ENCODE assay signal across 26 cellular contexts in genomic region chr1:209387271-209387968, GRCh38.
A peak's percentile ranks its signal among the peaks of the same experiment; 100 is the strongest.
DNase-seq lines count a peak whose midpoint lies in the region; ATAC-seq and TF ChIP-seq lines count a peak whose summit lies in the region.
"Had no signal": no experiment of that assay in that cellular context is flagged by ENCODE, and none has a peak within 500 bp of the region (broad histone marks: within the 10 kb centered on the region; RNA-seq: fewer than 3 reads in every experiment).

No MANE protein-coding gene starts in this region.

- H2BK15ac ChIP-seq in IMR-90 (ENCODE audit: low read depth, low read length) (peak overlapping the region; percentile 60; the same call in 1 of the 3 replicates), mesenchymal stem cell (ENCODE audit: low read depth, poor library complexity, severe bottlenecking) (no peak overlapping the region)

- no peak for TF ChIP-seq CTCF in IMR-90 (conservative IDR thresholded peaks at IDR 0.05; ENCODE audit: low read depth, low read length)
- TF ChIP-seq CTCF in breast epithelium (IDR thresholded peaks at IDR 0.05), result no peak
- TF ChIP-seq CTCF in CD4-positive, alpha-beta T cell (IDR thresholded peaks at IDR 0.05), result no peak

- ATAC-seq in IMR-90 (ENCODE audit: low read depth) (no peak), sciatic nerve (no peak)
- ATAC-seq in CD4-positive, alpha-beta T cell (ENCODE audit: poor library complexity), result no peak
- ATAC-seq: heart right ventricle, natural killer cell had no signal

- H4K91ac ChIP-seq in IMR-90 (ENCODE audit: insufficient read depth, low read depth, low read length), result peak overlapping the region; percentile 94
- H4K91ac ChIP-seq in mesenchymal stem cell (ENCODE audit: low read length), result no peak overlapping the region

- H3K4ac ChIP-seq in IMR-90 (ENCODE audit: low read depth, low read length) (peak overlapping the region; percentile 82), mesenchymal stem cell (ENCODE audit: low read depth in 1 of 2, low read length in 2 of 2) (no peak overlapping the region)

- peak overlapping the region; percentile 47; the same call in 1 of the 2 replicates for H2AK5ac ChIP-seq in IMR-90 (ENCODE audit: low read depth, low read length)
- H2AK5ac ChIP-seq in mesenchymal stem cell (ENCODE audit: low read length, severe bottlenecking), result peak overlapping the region; percentile 86

- no peak for TF ChIP-seq POLR2A in IMR-90 (IDR thresholded peaks at IDR 0.05; ENCODE audit: low read depth, low read length)
- no peak for TF ChIP-seq POLR2A in breast epithelium (IDR thresholded peaks at IDR 0.05)

- TF ChIP-seq RAD21 in IMR-90 (IDR thresholded peaks at IDR 0.05; ENCODE audit: low read length), result no peak

- H3K36me3 Mint-ChIP-seq in CD4-positive, alpha-beta T cell (ENCODE audit: low read depth), result no peaks in the 10 kb centered on the region
- H3K36me3 Mint-ChIP-seq in activated naive CD4-positive, alpha-beta T cell treated with anti-CD3 and anti-CD28 coated beads for 36 hours (ENCODE audit: low read depth), result no peaks in the 10 kb centered on the region
- H3K36me3 Mint-ChIP-seq: activated naive CD8-positive, alpha-beta T cell treated with anti-CD3 and anti-CD28 coated beads for 36 hours; CD4-positive, CD25-positive, alpha-beta regulatory T cell; mesothelial cell of epicardium; natural killer cell had no signal

- H3K14ac ChIP-seq in IMR-90 (replicated peaks; ENCODE audit: low read depth, low read length), result peak overlapping the region; percentile 48
- no peak overlapping the region for H3K14ac ChIP-seq in mesenchymal stem cell (ENCODE audit: low read length in 2 of 2)

- no peak overlapping the region for H3K4me2 ChIP-seq in IMR-90 (ENCODE audit: low read depth, low read length)
- no peak overlapping the region for H3K4me2 ChIP-seq in mesenchymal stem cell (ENCODE audit: low read length, poor library complexity, severe bottlenecking)

- no peaks in the 10 kb centered on the region for H4K20me1 ChIP-seq in IMR-90 (ENCODE audit: insufficient read depth, low read length)

- intact Hi-C loops in IMR-90 (cut with micrococcal nuclease), result no loop called here
- intact Hi-C loops in breast epithelium (cut with DNase I; ENCODE audit: low total_unique reads), result no loop called here
- intact Hi-C loops in CD4-positive, alpha-beta T cell (cut with DNase I, micrococcal nuclease), result no loop called here
- intact Hi-C loops in sciatic nerve (cut with DNase I), result no loop called here
- intact Hi-C loops in activated naive CD4-positive, alpha-beta T cell treated with anti-CD3 and anti-CD28 coated beads for 36 hours (cut with micrococcal nuclease), result no loop called here

- peaks cover 13% of the 10 kb centered on the region for H3K9me1 ChIP-seq in IMR-90 (ENCODE audit: insufficient read depth, low read length)

- H2BK20ac ChIP-seq in IMR-90 (ENCODE audit: low read depth, low read length), result peak overlapping the region; percentile 90

- peak overlapping the region; percentile 46; the same call in 1 of the 2 replicates for H3K18ac ChIP-seq in IMR-90 (ENCODE audit: low read depth, low read length)
- H3K18ac ChIP-seq in mesenchymal stem cell (ENCODE audit: low read depth in 1 of 2, low read length in 2 of 2), result peak overlapping the region in 1 of 2 experiments; percentile 58

- CTCF ChIA-PET in IMR-90 (lab: Yijun Ruan, JAX), result interaction anchor here (1.0 to 1.4 kb wide), 2 partner anchors 12 to 33 kb away, joined by 3 to 5 read pairs; no protein-coding TSS in a partner anchor
- CTCF ChIA-PET in CD4-positive, alpha-beta T cell (lab: Charles Lee), result no interaction called here
- CTCF ChIA-PET in activated naive CD4-positive, alpha-beta T cell treated with anti-CD3 and anti-CD28 coated beads for 36 hours (lab: Charles Lee), result interaction anchor here (1.0 kb wide), 1 partner anchor 33 kb away, joined by 3 read pairs; no protein-coding TSS in a partner anchor

- peak overlapping the region; percentile 91 for H2BK120ac ChIP-seq in IMR-90 (ENCODE audit: low read depth, low read length)
- no peak overlapping the region for H2BK120ac ChIP-seq in mesenchymal stem cell (ENCODE audit: low read depth, low read length)

- H3K79me1 ChIP-seq in IMR-90 (ENCODE audit: low read depth in 1 of 2, low read length in 2 of 2) (no peaks in the 10 kb centered on the region), mesenchymal stem cell (replicated peaks; ENCODE audit: low read length, poor library complexity, severe bottlenecking) (no peaks in the 10 kb centered on the region)

- H3K27ac ChIP-seq in IMR-90 (ENCODE audit: insufficient read depth, low read length), result no peak overlapping the region
- peak overlapping the region; percentile 57 to 69 for H3K27ac ChIP-seq in breast epithelium
- no peak overlapping the region for H3K27ac ChIP-seq in mesenchymal stem cell (ENCODE audit: low read length, poor library complexity, severe bottlenecking)
- H3K27ac ChIP-seq in CD4-positive, alpha-beta T cell (ENCODE audit: low read depth, low read length), result no peak overlapping the region
- H3K27ac ChIP-seq: ascending aorta, heart right ventricle, thoracic aorta had no signal

- in situ Hi-C loops in IMR-90 (cut with MboI; ENCODE audit: low sequenced_read_pairs), result no loop called here

- H3K27me3 ChIP-seq in IMR-90 (ENCODE audit: control insufficient read depth, insufficient read depth, low read length) (no peaks in the 10 kb centered on the region), breast epithelium (no peaks in the 10 kb centered on the region), mesenchymal stem cell (ENCODE audit: control insufficient read depth in 1 of 2, insufficient read depth in 1 of 2, low read length in 2 of 2) (no peaks in the 10 kb centered on the region)
- peaks cover 2% of the 10 kb centered on the region for H3K27me3 ChIP-seq in CD4-positive, alpha-beta T cell (ENCODE audit: control insufficient read depth, insufficient read depth, low read length)
- H3K27me3 ChIP-seq: ascending aorta had no signal

- no peak overlapping the region for H3K4me3 ChIP-seq in IMR-90 (ENCODE audit: insufficient read depth, low read depth, low read length)
- no peak overlapping the region for H3K4me3 ChIP-seq in breast epithelium
- H3K4me3 ChIP-seq in mesenchymal stem cell (ENCODE audit: insufficient read depth in 1 of 2, low read depth in 1 of 2, low read length in 2 of 2), result no peak overlapping the region
- H3K4me3 ChIP-seq: ascending aorta, heart right ventricle, thoracic aorta had no signal

- no CpG with 5 or more reads among the region's 5 CpGs for WGBS in IMR-90 (ENCODE audit: extremely low coverage in 2 of 2, insufficient read length in 1 of 2), 2 experiments
- WGBS in mesenchymal stem cell, result 97% methylated on average over 5 of the region's 5 CpGs

- no peaks in the 10 kb centered on the region for H3K9me3 ChIP-seq in IMR-90 (ENCODE audit: control insufficient read depth, insufficient read depth, low read length)
- H3K9me3 ChIP-seq in breast epithelium, result no peaks in the 10 kb centered on the region
- H3K9me3 ChIP-seq in mesenchymal stem cell (ENCODE audit: control insufficient read depth, low read length), result no peaks in the 10 kb centered on the region
- H3K9me3 ChIP-seq in CD4-positive, alpha-beta T cell (ENCODE audit: control insufficient read depth, low read length), result no peaks in the 10 kb centered on the region
- H3K9me3 ChIP-seq: ascending aorta, heart right ventricle, thoracic aorta had no signal

- no peak overlapping the region for H3K9ac ChIP-seq in IMR-90 (ENCODE audit: low read depth, low read length)
- no peak overlapping the region for H3K9ac ChIP-seq in mesenchymal stem cell (ENCODE audit: low read length)

- no peak overlapping the region for H3K23ac ChIP-seq in IMR-90 (ENCODE audit: low read depth, low read length)
- no peak overlapping the region for H3K23ac ChIP-seq in mesenchymal stem cell (ENCODE audit: low read length in 2 of 2)

- H2BK5ac ChIP-seq in IMR-90 (ENCODE audit: low read depth, low read length, poor library complexity, severe bottlenecking), result peak overlapping the region; percentile 31
- H2BK5ac ChIP-seq in mesenchymal stem cell (ENCODE audit: low read depth, low read length, poor library complexity, severe bottlenecking), result peak overlapping the region; percentile 53

- DNase-seq in IMR-90, result no peak
- DNase-seq in breast epithelium (ENCODE audit: low spot score in 2 of 2), result peak in 1 of 2 donors; percentile 59
- DNase-seq in mesenchymal stem cell, result no peak
- no peak for DNase-seq in CD4-positive, alpha-beta T cell
- DNase-seq in activated CD4-positive, alpha-beta T cell treated with anti-CD3 and anti-CD28 coated beads for 48 hours, result no peak
- DNase-seq in sciatic nerve (ENCODE audit: low spot score), result no peak
- no peak for DNase-seq in activated naive CD4-positive, alpha-beta T cell treated with anti-CD3 and anti-CD28 coated beads for 36 hours
- DNase-seq: activated CD4-positive, alpha-beta T cell treated with anti-CD3 and anti-CD28 coated beads, Interleukin-2, amount 50 U/mL, for 48 hours; activated CD4-positive, CD25-positive, alpha-beta regulatory T cell; activated CD8-positive, alpha-beta memory T cell treated with anti-CD3 and anti-CD28 coated beads, Interleukin-2, amount 50 U/mL, for 4 hours; activated naive CD8-positive, alpha-beta T cell treated with anti-CD3 and anti-CD28 coated beads for 36 hours; CD4-positive, CD25-positive, alpha-beta regulatory T cell; cerebellar nuclear complex; GOT3; heart right ventricle; natural killer cell; NCI-H1092; NCI-H187 treated with DMSO at 0.1 percent for 48 hours; NCI-H2227 treated with DMSO at 0.1 percent for 48 hours; stimulated activated CD4-positive, alpha-beta T cell treated with anti-CD3 and anti-CD28 coated beads, Interleukin-12 subunit alpha, Interleukin-12 subunit beta, amount 100 ng/mL, for 4 hours; stimulated activated CD4-positive, alpha-beta T cell treated with anti-CD3 and anti-CD28 coated beads, Interleukin-4, amount 100 ng/mL, for 4 hours; stimulated activated naive CD4-positive, alpha-beta T cell treated with Interleukin-2 at 50 U/mL for 16 hours had no signal

- H4K5ac ChIP-seq in IMR-90 (ENCODE audit: low read depth, low read length), result peak overlapping the region; percentile 34; the same call in 1 of the 2 replicates

- H2AK9ac ChIP-seq in IMR-90 (replicated peaks; ENCODE audit: low read depth, low read length, poor library complexity), result peak overlapping the region; percentile 4

- H4K8ac ChIP-seq in IMR-90 (ENCODE audit: low read depth in 2 of 2, low read length in 2 of 2) (peak overlapping the region; percentile 47 to 66; a peak in 2 of 4 replicates), mesenchymal stem cell (ENCODE audit: low read length) (no peak overlapping the region)

- peak overlapping the region; percentile 3 for H2AFZ ChIP-seq in IMR-90 (replicated peaks; ENCODE audit: low read length, poor library complexity)
- no peak overlapping the region for H2AFZ ChIP-seq in mesenchymal stem cell (ENCODE audit: low read depth, low read length)

- no peaks in the 10 kb centered on the region for H3K9me3 Mint-ChIP-seq in CD4-positive, alpha-beta T cell
- H3K9me3 Mint-ChIP-seq in activated naive CD4-positive, alpha-beta T cell treated with anti-CD3 and anti-CD28 coated beads for 36 hours, result no peaks in the 10 kb centered on the region
- H3K9me3 Mint-ChIP-seq: activated naive CD8-positive, alpha-beta T cell treated with anti-CD3 and anti-CD28 coated beads for 36 hours; activated T-helper 2 cell treated with anti-CD3 and anti-CD28 coated beads, Interferon-gamma antibody, Interleukin-2, Interleukin-4, amounts not matched to agents 10 μg/mL and 5 μg/mL and 100 μg/mL, durations not matched to agents 14 hours and 24 hours and 36 hours; mesothelial cell of epicardium had no signal

- no TSS peak for BruUV-seq in IMR-90 (replicated peaks; lab: Mats Ljungman, UMichigan)

- no peak overlapping the region for H3K4me3 Mint-ChIP-seq in CD4-positive, alpha-beta T cell
- H3K4me3 Mint-ChIP-seq in activated naive CD4-positive, alpha-beta T cell treated with anti-CD3 and anti-CD28 coated beads for 36 hours, result no peak overlapping the region
- H3K4me3 Mint-ChIP-seq: activated naive CD8-positive, alpha-beta T cell treated with anti-CD3 and anti-CD28 coated beads for 36 hours; CD4-positive, CD25-positive, alpha-beta regulatory T cell; mesothelial cell of epicardium; natural killer cell had no signal

- POLR2A ChIA-PET in IMR-90 (lab: Charles Lee; ENCODE audit: unreplicated experiment), result no interaction called here
- POLR2A ChIA-PET in CD4-positive, alpha-beta T cell (lab: Charles Lee), result no interaction called here

- no peaks in the 10 kb centered on the region for H3K36me3 ChIP-seq in IMR-90 (ENCODE audit: control insufficient read depth, insufficient read depth, low read length)
- H3K36me3 ChIP-seq in breast epithelium, result no peaks in the 10 kb centered on the region
- no peaks in the 10 kb centered on the region for H3K36me3 ChIP-seq in mesenchymal stem cell (ENCODE audit: control insufficient read depth in 1 of 2, insufficient read depth in 2 of 2, low read depth in 1 of 2, low read length in 2 of 2)
- H3K36me3 ChIP-seq: ascending aorta, heart right ventricle, thoracic aorta had no signal

- H3K4me1 Mint-ChIP-seq in CD4-positive, alpha-beta T cell (ENCODE audit: low read depth), result no peaks in the 10 kb centered on the region
- no peaks in the 10 kb centered on the region for H3K4me1 Mint-ChIP-seq in activated naive CD4-positive, alpha-beta T cell treated with anti-CD3 and anti-CD28 coated beads for 36 hours (ENCODE audit: low read depth)
- H3K4me1 Mint-ChIP-seq: activated naive CD8-positive, alpha-beta T cell treated with anti-CD3 and anti-CD28 coated beads for 36 hours; CD4-positive, CD25-positive, alpha-beta regulatory T cell had no signal

- dilution Hi-C loops in IMR-90 (cut with HindIII; ENCODE audit: low sequenced_read_pairs, unreplicated experiment), result no loop called here

- H3K4me1 ChIP-seq in IMR-90 (ENCODE audit: control insufficient read depth, insufficient read depth, low read length) (peaks cover 16% of the 10 kb centered on the region), breast epithelium (no peaks in the 10 kb centered on the region), mesenchymal stem cell (ENCODE audit: control insufficient read depth, insufficient read depth, low read depth, low read length) (peaks cover 11% of the 10 kb centered on the region)
- H3K4me1 ChIP-seq: ascending aorta, heart right ventricle had no signal

- no peak overlapping the region for H3K56ac ChIP-seq in IMR-90 (ENCODE audit: extremely low read depth, insufficient read depth, low read length)

- H3K27ac Mint-ChIP-seq in CD4-positive, alpha-beta T cell, result no peak overlapping the region
- H3K27ac Mint-ChIP-seq in activated naive CD4-positive, alpha-beta T cell treated with anti-CD3 and anti-CD28 coated beads for 36 hours, result no peak overlapping the region
- H3K27ac Mint-ChIP-seq: activated naive CD8-positive, alpha-beta T cell treated with anti-CD3 and anti-CD28 coated beads for 36 hours; activated T-helper 2 cell treated with anti-CD3 and anti-CD28 coated beads, Interferon-gamma antibody, Interleukin-2, Interleukin-4, amounts not matched to agents 10 μg/mL and 5 μg/mL and 100 μg/mL, durations not matched to agents 14 hours and 24 hours and 36 hours; CD4-positive, CD25-positive, alpha-beta regulatory T cell; natural killer cell had no signal

- H2BK12ac ChIP-seq in mesenchymal stem cell (ENCODE audit: low read length in 2 of 2), result no peak overlapping the region

- peaks cover 3% of the 10 kb centered on the region for H3K27me3 Mint-ChIP-seq in CD4-positive, alpha-beta T cell
- H3K27me3 Mint-ChIP-seq in activated naive CD4-positive, alpha-beta T cell treated with anti-CD3 and anti-CD28 coated beads for 36 hours (ENCODE audit: low read depth), result no peaks in the 10 kb centered on the region
- H3K27me3 Mint-ChIP-seq: activated naive CD8-positive, alpha-beta T cell treated with anti-CD3 and anti-CD28 coated beads for 36 hours had no signal

Comparison
In these comparisons a context has a peak if more than half of its experiments do, and no peak if none do; other contexts are left out.
1. H3K27ac ChIP-seq: peak in breast epithelium (2 of 2); none in IMR-90 (single experiment), mesenchymal stem cell (single experiment) and CD4-positive, alpha-beta T cell (single experiment).